ENCODE assay signal across 22 cellular contexts in genomic region chr16:54739381-54739780, GRCh38.
DNase-seq lines count a peak whose midpoint lies in the region; ATAC-seq and TF ChIP-seq lines count a peak whose summit lies in the region.
"Had no signal": no experiment of that assay in that cellular context is flagged by ENCODE, and none has a peak within 500 bp of the region (broad histone marks: within the 10 kb centered on the region; RNA-seq: fewer than 3 reads in every experiment).

No MANE protein-coding gene starts in this region.

- no peaks in the 10 kb centered on the region for H3K36me3 ChIP-seq in gastroesophageal sphincter
- H3K36me3 ChIP-seq: BLaER1 treated with 17β-estradiol and CSF1 and Interleukin-3, amounts not matched to agents 10 nM and 100 nM had no signal

- H3K4me3 ChIP-seq in gastroesophageal sphincter, result no peak overlapping the region
- H3K4me3 ChIP-seq: A549; BLaER1 treated with 17β-estradiol and CSF1 and Interleukin-3, amounts not matched to agents 10 nM and 100 nM; GM12878 had no signal

- CTCF ChIA-PET in activated CD8-positive, alpha-beta memory T cell treated with anti-CD3 and anti-CD28 coated beads, Interleukin-2, amount 10 ng/mL, durations not matched to agents 7 days and 5 days (lab: Charles Lee), result no interaction called here

- no peaks in the 10 kb centered on the region for H3K4me1 ChIP-seq in gastroesophageal sphincter
- H3K4me1 ChIP-seq: A549; BLaER1 treated with 17β-estradiol and CSF1 and Interleukin-3, amounts not matched to agents 10 nM and 100 nM had no signal

- no peak overlapping the region for H3K4me3 Mint-ChIP-seq in activated CD8-positive, alpha-beta memory T cell treated with anti-CD3 and anti-CD28 coated beads, Interleukin-2, amount 10 ng/mL, durations not matched to agents 7 days and 5 days
- H3K4me3 Mint-ChIP-seq: B cell; CD14-positive monocyte; CD4-positive, alpha-beta memory T cell; CD4-positive, CD25-positive, alpha-beta regulatory T cell; CD8-positive, alpha-beta memory T cell had no signal

- ATAC-seq in activated CD8-positive, alpha-beta memory T cell treated with anti-CD3 and anti-CD28 coated beads, Interleukin-2, amount 10 ng/mL, durations not matched to agents 7 days and 5 days, result no peak
- ATAC-seq in gastroesophageal sphincter (no peak), HG03520 (IDR thresholded peaks at IDR 0.05; ENCODE audit: unreplicated experiment) (no peak)
- ATAC-seq: A549, GM12878 had no signal

- peaks cover 19% of the 10 kb centered on the region for H3K27me3 ChIP-seq in gastroesophageal sphincter
- H3K27me3 ChIP-seq: BLaER1 treated with 17β-estradiol and CSF1 and Interleukin-3, amounts not matched to agents 10 nM and 100 nM had no signal

- H3K36me3 Mint-ChIP-seq in activated CD8-positive, alpha-beta memory T cell treated with anti-CD3 and anti-CD28 coated beads, Interleukin-2, amount 10 ng/mL, durations not matched to agents 7 days and 5 days, result no peaks in the 10 kb centered on the region
- H3K36me3 Mint-ChIP-seq: CD14-positive monocyte; CD4-positive, alpha-beta memory T cell; CD4-positive, CD25-positive, alpha-beta regulatory T cell; CD8-positive, alpha-beta memory T cell had no signal

- H3K27me3 Mint-ChIP-seq in activated CD8-positive, alpha-beta memory T cell treated with anti-CD3 and anti-CD28 coated beads, Interleukin-2, amount 10 ng/mL, durations not matched to agents 7 days and 5 days, result no peaks in the 10 kb centered on the region
- H3K27me3 Mint-ChIP-seq: B cell; CD4-positive, alpha-beta memory T cell; CD4-positive, CD25-positive, alpha-beta regulatory T cell; CD8-positive, alpha-beta memory T cell had no signal

- H3K27ac ChIP-seq in C4-2B (peak overlapping the region; percentile 72; the same call in 1 of the 2 replicates), VCaP (peak overlapping the region; percentile 59), gastroesophageal sphincter (no peak overlapping the region)
- H3K27ac ChIP-seq: A549; BLaER1 treated with 17β-estradiol and CSF1 and Interleukin-3, amounts not matched to agents 10 nM and 100 nM had no signal

- 87 to 90% methylated on average over 4 of the region's 4 CpGs for WGBS in gastroesophageal sphincter (ENCODE audit: low coverage in 1 of 2), 2 donors

- TF ChIP-seq CTCF in C4-2B (conservative IDR thresholded peaks at IDR 0.05) (no peak), VCaP (conservative IDR thresholded peaks at IDR 0.05) (no peak), gastroesophageal sphincter (IDR thresholded peaks at IDR 0.05) (no peak)

- no peaks in the 10 kb centered on the region for H3K4me1 Mint-ChIP-seq in activated CD8-positive, alpha-beta memory T cell treated with anti-CD3 and anti-CD28 coated beads, Interleukin-2, amount 10 ng/mL, durations not matched to agents 7 days and 5 days
- H3K4me1 Mint-ChIP-seq: B cell; CD14-positive monocyte; CD4-positive, alpha-beta memory T cell; CD4-positive, CD25-positive, alpha-beta regulatory T cell; CD8-positive, alpha-beta memory T cell had no signal

- H3K9me3 Mint-ChIP-seq in activated CD8-positive, alpha-beta memory T cell treated with anti-CD3 and anti-CD28 coated beads, Interleukin-2, amount 10 ng/mL, durations not matched to agents 7 days and 5 days (ENCODE audit: low read depth), result peaks cover 2% of the 10 kb centered on the region

- H3K9me3 ChIP-seq in gastroesophageal sphincter, result no peaks in the 10 kb centered on the region
- H3K9me3 ChIP-seq: A549; BLaER1 treated with 17β-estradiol and CSF1 and Interleukin-3, amounts not matched to agents 10 nM and 100 nM had no signal

- no peak overlapping the region for H3K27ac Mint-ChIP-seq in activated CD8-positive, alpha-beta memory T cell treated with anti-CD3 and anti-CD28 coated beads, Interleukin-2, amount 10 ng/mL, durations not matched to agents 7 days and 5 days
- H3K27ac Mint-ChIP-seq: B cell; CD14-positive monocyte; CD4-positive, alpha-beta memory T cell; CD4-positive, CD25-positive, alpha-beta regulatory T cell; CD8-positive, alpha-beta memory T cell had no signal

- no peak for TF ChIP-seq POLR2A in gastroesophageal sphincter (IDR thresholded peaks at IDR 0.05)

- DNase-seq in activated CD8-positive, alpha-beta memory T cell treated with anti-CD3 and anti-CD28 coated beads, Interleukin-2, amount 10 ng/mL, durations not matched to agents 7 days and 5 days, result no peak
- DNase-seq: AML-193; CD4-positive, alpha-beta memory T cell; CD4-positive, CD25-positive, alpha-beta regulatory T cell; CD8-positive, alpha-beta memory T cell; COR-L47; DMS 273 treated with DMSO at 0.1 percent for 48 hours; DMS153; DMS53; DMS79; DND-41; EL; GDM1 had no signal

- no peak for TF ChIP-seq EP300 in gastroesophageal sphincter (IDR thresholded peaks at IDR 0.05)

Comparison
In these comparisons a context has a peak if more than half of its experiments do, and no peak if none do; other contexts are left out.
1. H3K27ac ChIP-seq: peak in C4-2B (single experiment) and VCaP (single experiment); none in gastroesophageal sphincter (0 of 4).